9 cellular contexts compared by ENCODE assay signal in the genomic region with DNA sequence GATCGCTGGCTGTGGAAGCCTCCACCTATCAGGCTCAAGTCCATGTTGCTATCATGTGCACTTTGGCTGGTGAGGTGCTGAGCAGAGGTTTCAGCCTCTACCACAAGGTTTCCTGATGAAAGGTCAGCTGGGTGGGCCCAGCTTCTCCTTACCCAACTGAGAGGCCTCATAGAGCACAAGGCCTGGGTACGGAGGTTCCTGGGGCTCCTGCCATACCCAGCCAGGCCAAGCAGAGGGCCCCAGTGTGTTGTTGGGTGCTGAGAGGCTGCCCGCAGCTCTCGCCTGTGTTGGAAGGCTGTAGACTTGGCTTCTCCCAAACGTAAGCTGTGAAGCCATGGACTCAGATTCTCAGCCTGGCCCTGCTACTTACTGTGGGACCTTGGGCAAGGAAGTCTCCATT. TPM values are rescaled to one million over a fixed set of nuclear protein-coding genes. Genes with fewer than 3 reads are reported as not detected.
DNase-seq lines count a peak whose midpoint lies in the region; ATAC-seq and TF ChIP-seq lines count a peak whose summit lies in the region.
"Had no signal": no experiment of that assay in that cellular context is flagged by ENCODE, and none has a peak within 500 bp of the region (broad histone marks: within the 10 kb centered on the region; RNA-seq: fewer than 3 reads in every experiment).

No MANE protein-coding gene starts in this region.

- peak overlapping the region; percentile 58 to 96 (median 79) for H3K27ac ChIP-seq in stomach
- H3K27ac ChIP-seq: VCaP had no signal

- H3K27me3 Mint-ChIP-seq in activated T-helper 17 cell treated with anti-CD3 and anti-CD28 coated beads, Interleukin-2, amount 50 U/mL, for 72 hours = no peaks in the 10 kb centered on the region

- TF ChIP-seq EP300 in stomach (IDR thresholded peaks at IDR 0.05) = no peak

- TF ChIP-seq CTCF in stomach (IDR thresholded peaks at IDR 0.05) = no peak

- ATAC-seq in activated T-helper 17 cell treated with anti-CD3 and anti-CD28 coated beads, Interleukin-2, amount 50 U/mL, for 72 hours (replicated peaks) = peak; percentile 67
- ATAC-seq in left lobe of liver = peak; percentile 13
- ATAC-seq in GM19351 (IDR thresholded peaks at IDR 0.05; ENCODE audit: unreplicated experiment) = no peak
- ATAC-seq in GM21717 (IDR thresholded peaks at IDR 0.05; ENCODE audit: unreplicated experiment) = no peak

- H3K9me3 Mint-ChIP-seq in activated T-helper 17 cell treated with anti-CD3 and anti-CD28 coated beads, Interleukin-2, amount 50 U/mL, for 72 hours = no peaks in the 10 kb centered on the region

- H3K9me3 ChIP-seq in stomach = no peaks in the 10 kb centered on the region

- H3K4me3 Mint-ChIP-seq in activated T-helper 17 cell treated with anti-CD3 and anti-CD28 coated beads, Interleukin-2, amount 50 U/mL, for 72 hours = peak overlapping the region; percentile 32

- TF ChIP-seq POLR2A in stomach (IDR thresholded peaks at IDR 0.05) = no peak

- no peak overlapping the region for H3K4me3 ChIP-seq in stomach

- peaks cover 0 to 21% (median 10%) of the 10 kb centered on the region in 4 donors for H3K36me3 ChIP-seq in stomach

- no peaks in the 10 kb centered on the region for H3K27me3 ChIP-seq in stomach

- peaks cover 54% of the 10 kb centered on the region for H3K4me1 Mint-ChIP-seq in activated T-helper 17 cell treated with anti-CD3 and anti-CD28 coated beads, Interleukin-2, amount 50 U/mL, for 72 hours

- H3K27ac Mint-ChIP-seq in activated T-helper 17 cell treated with anti-CD3 and anti-CD28 coated beads, Interleukin-2, amount 50 U/mL, for 72 hours = peak overlapping the region; percentile 67

- DNase-seq in HT-29 (ENCODE audit: low spot score) (peak; percentile 30), left lobe of liver (ENCODE audit: low spot score) (no peak), stomach (no peak), NCI-H1105 treated with DMSO at 0.1 percent for 48 hours (lab: John Stamatoyannopoulos, UW) (no peak), glomerular visceral epithelial cell (ENCODE audit: extremely low spot score) (no peak)

- 69 to 84% (median 78%) methylated on average over 2 to 5 of the region's 5 CpGs for WGBS in stomach, 5 donors

- H3K4me1 ChIP-seq in stomach = peaks cover 70 to 95% (median 80%) of the 10 kb centered on the region in 4 donors

- intact Hi-C loops in stomach (cut with DNase I; ENCODE audit: low total_unique reads) = no loop called here

- H3K36me3 Mint-ChIP-seq in activated T-helper 17 cell treated with anti-CD3 and anti-CD28 coated beads, Interleukin-2, amount 50 U/mL, for 72 hours (ENCODE audit: low read depth) = peaks cover 30% of the 10 kb centered on the region

RNA-seq across cellular contexts. Expression of a gene that starts 28.2 kb away (rescaled TPM):
- total RNA-seq in HT-29 (2014; rRNA removed; shearing (Covaris generic)) = 1,009 and 1,083 TPM in 2 replicates
- total RNA-seq in activated T-helper 17 cell treated with anti-CD3 and anti-CD28 coated beads, Interleukin-2, amount 50 U/mL, for 72 hours = 100 to 1,000 TPM; 312 to 393 TPM
- 156 TPM for total RNA-seq in left lobe of liver
- 100 to 1,000 TPM; 254 to 343 (median 319) TPM for total RNA-seq in stomach
- polyA plus RNA-seq in stomach = 10 to 100 TPM; 55.3 to 87.2 (median 75.0) TPM

RNA-seq across cellular contexts. Expression of a gene that starts 56.6 kb away (rescaled TPM):
- 724 and 815 TPM in 2 replicates for total RNA-seq in HT-29 (2014; rRNA removed; shearing (Covaris generic))
- total RNA-seq in activated T-helper 17 cell treated with anti-CD3 and anti-CD28 coated beads, Interleukin-2, amount 50 U/mL, for 72 hours = 100 to 1,000 TPM; 172 to 301 TPM
- total RNA-seq in left lobe of liver (106 TPM), stomach (100 to 1,000 TPM; 203 to 889 (median 283) TPM)
- 100 to 1,000 TPM; 347 to 495 (median 349) TPM for polyA plus RNA-seq in stomach

RNA-seq across cellular contexts. Expression of a gene that starts 57.9 kb away (rescaled TPM):
- 0.36 TPM in 1 of 2 replicates, not detected in the other for total RNA-seq in HT-29 (2014; rRNA removed; shearing (Covaris generic))
- 100 to 1,000 TPM; 310 to 354 TPM for total RNA-seq in activated T-helper 17 cell treated with anti-CD3 and anti-CD28 coated beads, Interleukin-2, amount 50 U/mL, for 72 hours
- total RNA-seq in left lobe of liver (3.5 TPM), stomach (10 to 100 TPM in 1 of 5 donors, 1 to 10 TPM in 3, not detected in 1; 1.2 to 12.9 (median 5.2) TPM)
- 1 to 10 TPM; 4.4 to 5.3 (median 5.0) TPM for polyA plus RNA-seq in stomach

Comparison
In these comparisons a context has a peak if more than half of its experiments do, and no peak if none do; other contexts are left out.
1. ATAC-seq: peak in activated T-helper 17 cell treated with anti-CD3 and anti-CD28 coated beads, Interleukin-2, amount 50 U/mL, for 72 hours (single experiment) and left lobe of liver (single experiment); none in GM19351 (single experiment) and GM21717 (single experiment).
2. RNA of a gene that starts 57.9 kb away (total RNA-seq): 310 to 354 TPM in activated T-helper 17 cell treated with anti-CD3 and anti-CD28 coated beads, Interleukin-2, amount 50 U/mL, for 72 hours; 3.5 TPM in left lobe of liver (single experiment), 1.2 to 12.9 TPM in stomach and 0.36 TPM in HT-29; every median in the first group is over 10 times any median in the second.